ENCODE assay signal across 8 cellular contexts in genomic region chr12:52873513-52873831, GRCh38. TPM values are rescaled to one million over a fixed set of nuclear protein-coding genes. Genes with fewer than 3 reads are reported as not detected.
A peak's percentile ranks its signal among the peaks of the same experiment; 100 is the strongest.
DNase-seq lines count a peak whose midpoint lies in the region; ATAC-seq and TF ChIP-seq lines count a peak whose summit lies in the region.

No MANE protein-coding gene starts in this region.

- CTCF ChIA-PET in activated CD8-positive, alpha-beta T cell treated with anti-CD3 and anti-CD28 coated beads for 36 hours (lab: Charles Lee) = interaction anchor here (1.0 to 14.2 kb wide), 11 partner anchors 8 to 502 kb away, joined by 3 to 552 read pairs (median 4); partner anchors contain the start of gene KRT74

- H3K4me3 Mint-ChIP-seq in activated T-cell treated with anti-CD3 and anti-CD28 coated beads, Interleukin-2, amount 50 U/mL, for 24 hours = peak overlapping the region; percentile 57
- H3K4me3 Mint-ChIP-seq in activated CD8-positive, alpha-beta T cell treated with anti-CD3 and anti-CD28 coated beads for 36 hours = peak overlapping the region; percentile 43
- H3K4me3 Mint-ChIP-seq in immature natural killer cell = peak overlapping the region; percentile 74 to 88 (median 80)

- peaks cover 23% of the 10 kb centered on the region for H3K4me1 Mint-ChIP-seq in activated T-cell treated with anti-CD3 and anti-CD28 coated beads, Interleukin-2, amount 50 U/mL, for 24 hours (ENCODE audit: low read depth)
- peaks cover 19% of the 10 kb centered on the region for H3K4me1 Mint-ChIP-seq in activated CD8-positive, alpha-beta T cell treated with anti-CD3 and anti-CD28 coated beads for 36 hours (ENCODE audit: low read depth)
- peaks cover 41 to 50% of the 10 kb centered on the region in 2 donors for H3K4me1 Mint-ChIP-seq in immature natural killer cell

- H3K4me1 ChIP-seq in thymus (ENCODE audit: control insufficient read depth, insufficient read depth, low read length) = no peaks in the 10 kb centered on the region

- ATAC-seq in activated CD8-positive, alpha-beta T cell treated with anti-CD3 and anti-CD28 coated beads for 36 hours = no peak
- ATAC-seq in HG03565 (IDR thresholded peaks at IDR 0.05; ENCODE audit: unreplicated experiment) = no peak

- peak overlapping the region; percentile 62 for H3K27ac Mint-ChIP-seq in activated T-cell treated with anti-CD3 and anti-CD28 coated beads, Interleukin-2, amount 50 U/mL, for 24 hours
- no peak overlapping the region for H3K27ac Mint-ChIP-seq in activated CD8-positive, alpha-beta T cell treated with anti-CD3 and anti-CD28 coated beads for 36 hours
- H3K27ac Mint-ChIP-seq in immature natural killer cell = peak overlapping the region; percentile 53 to 97 (median 89)

- no peak for TF ChIP-seq CTCF in activated CD8-positive, alpha-beta T cell treated with anti-CD3 and anti-CD28 coated beads for 36 hours (IDR thresholded peaks at IDR 0.05)

- POLR2A ChIA-PET in activated CD8-positive, alpha-beta T cell treated with anti-CD3 and anti-CD28 coated beads for 36 hours (lab: Charles Lee) = interaction anchor here (0.9 kb wide), 1 partner anchor 9 kb away, joined by 3 read pairs; no protein-coding TSS in a partner anchor

- WGBS in thymus = 46% methylated on average over 4 of the region's 4 CpGs

- H3K27me3 Mint-ChIP-seq in activated T-cell treated with anti-CD3 and anti-CD28 coated beads, Interleukin-2, amount 50 U/mL, for 24 hours = peaks cover 7% of the 10 kb centered on the region
- no peaks in the 10 kb centered on the region for H3K27me3 Mint-ChIP-seq in activated CD8-positive, alpha-beta T cell treated with anti-CD3 and anti-CD28 coated beads for 36 hours
- H3K27me3 Mint-ChIP-seq in immature natural killer cell (ENCODE audit: low read depth in 3 of 3) = peaks cover 2 to 11% (median 8%) of the 10 kb centered on the region in 3 donors

- no peaks in the 10 kb centered on the region for H3K9me3 Mint-ChIP-seq in activated T-cell treated with anti-CD3 and anti-CD28 coated beads, Interleukin-2, amount 50 U/mL, for 24 hours
- H3K9me3 Mint-ChIP-seq in activated CD8-positive, alpha-beta T cell treated with anti-CD3 and anti-CD28 coated beads for 36 hours = no peaks in the 10 kb centered on the region
- H3K9me3 Mint-ChIP-seq in immature natural killer cell = peaks cover 0 to 2% (median 0%) of the 10 kb centered on the region in 6 donors

- H3K27me3 ChIP-seq in thymus (ENCODE audit: control insufficient read depth, insufficient read depth) = peaks cover 3% of the 10 kb centered on the region

- H3K9me3 ChIP-seq in thymus (ENCODE audit: control insufficient read depth) = no peaks in the 10 kb centered on the region

- no peak for DNase-seq in activated T-cell treated with anti-CD3 and anti-CD28 coated beads, Interleukin-2, amount 50 U/mL, for 24 hours
- DNase-seq in activated T-cell treated with anti-CD3 and anti-CD28 coated beads for 4 hours = no peak
- no peak for DNase-seq in activated CD8-positive, alpha-beta T cell treated with anti-CD3 and anti-CD28 coated beads for 36 hours
- no peak for DNase-seq in immature natural killer cell
- DNase-seq in NCI-H1436 treated with DMSO at 0.1 percent for 48 hours (lab: John Stamatoyannopoulos, UW) = no peak
- no peak for DNase-seq in posterior vena cava (ENCODE audit: low spot score)

- H3K36me3 ChIP-seq in thymus (ENCODE audit: control insufficient read depth, insufficient read depth) = no peaks in the 10 kb centered on the region

- H3K4me3 ChIP-seq in thymus (ENCODE audit: low read length) = no peak overlapping the region

- intact Hi-C loops in activated CD8-positive, alpha-beta T cell treated with anti-CD3 and anti-CD28 coated beads for 36 hours (cut with micrococcal nuclease) = loop anchor here (10.0 kb wide), 2 partner anchors 499 to 719 kb away; no protein-coding TSS in a partner anchor
- intact Hi-C loops in posterior vena cava (cut with DNase I) = no loop called here

- peak overlapping the region; percentile 74 for H3K27ac ChIP-seq in thymus (ENCODE audit: low read depth)

- H3K36me3 Mint-ChIP-seq in activated T-cell treated with anti-CD3 and anti-CD28 coated beads, Interleukin-2, amount 50 U/mL, for 24 hours (ENCODE audit: low read depth) = no peaks in the 10 kb centered on the region
- no peaks in the 10 kb centered on the region for H3K36me3 Mint-ChIP-seq in activated CD8-positive, alpha-beta T cell treated with anti-CD3 and anti-CD28 coated beads for 36 hours (ENCODE audit: low read depth)
- no peaks in the 10 kb centered on the region for H3K36me3 Mint-ChIP-seq in immature natural killer cell

RNA-seq across cellular contexts. Expression of gene KRT78, which starts 24.7 kb away (rescaled TPM):
- total RNA-seq in activated CD8-positive, alpha-beta T cell treated with anti-CD3 and anti-CD28 coated beads for 36 hours = not detected
- polyA plus RNA-seq in immature natural killer cell = under 1 TPM in 1 of 3 donors, not detected in 2; 0.28 TPM
- 7.2 TPM for polyA plus RNA-seq in thymus
- total RNA-seq in posterior vena cava = not detected

RNA-seq across cellular contexts. Expression of gene KRT8, which starts 31.4 kb away (rescaled TPM):
- total RNA-seq in activated CD8-positive, alpha-beta T cell treated with anti-CD3 and anti-CD28 coated beads for 36 hours = under 1 TPM; 0.29 to 0.40 TPM
- not detected for polyA plus RNA-seq in immature natural killer cell
- polyA plus RNA-seq in thymus = 142 TPM
- total RNA-seq in posterior vena cava = 10 to 100 TPM in 1 of 2 donors, 1 to 10 TPM in 1; 4.0 to 23.6 TPM

RNA-seq across cellular contexts. Expression of gene KRT79, which starts 39.4 kb away (rescaled TPM):
- 1 to 10 TPM in 1 of 2 experiments, under 1 TPM in 1; 0.87 to 1.6 TPM for total RNA-seq in activated CD8-positive, alpha-beta T cell treated with anti-CD3 and anti-CD28 coated beads for 36 hours
- not detected for polyA plus RNA-seq in immature natural killer cell
- 25.8 TPM for polyA plus RNA-seq in thymus
- total RNA-seq in posterior vena cava = not detected

RNA-seq across cellular contexts. Expression of gene KRT4, which starts 59.6 kb away (rescaled TPM):
- total RNA-seq in activated CD8-positive, alpha-beta T cell treated with anti-CD3 and anti-CD28 coated beads for 36 hours = under 1 TPM; 0.11 to 0.16 TPM
- polyA plus RNA-seq in immature natural killer cell (not detected), thymus (24.8 TPM)
- total RNA-seq in posterior vena cava = not detected
